ENCODE assay signal across 1 cellular context in the genomic region with DNA sequence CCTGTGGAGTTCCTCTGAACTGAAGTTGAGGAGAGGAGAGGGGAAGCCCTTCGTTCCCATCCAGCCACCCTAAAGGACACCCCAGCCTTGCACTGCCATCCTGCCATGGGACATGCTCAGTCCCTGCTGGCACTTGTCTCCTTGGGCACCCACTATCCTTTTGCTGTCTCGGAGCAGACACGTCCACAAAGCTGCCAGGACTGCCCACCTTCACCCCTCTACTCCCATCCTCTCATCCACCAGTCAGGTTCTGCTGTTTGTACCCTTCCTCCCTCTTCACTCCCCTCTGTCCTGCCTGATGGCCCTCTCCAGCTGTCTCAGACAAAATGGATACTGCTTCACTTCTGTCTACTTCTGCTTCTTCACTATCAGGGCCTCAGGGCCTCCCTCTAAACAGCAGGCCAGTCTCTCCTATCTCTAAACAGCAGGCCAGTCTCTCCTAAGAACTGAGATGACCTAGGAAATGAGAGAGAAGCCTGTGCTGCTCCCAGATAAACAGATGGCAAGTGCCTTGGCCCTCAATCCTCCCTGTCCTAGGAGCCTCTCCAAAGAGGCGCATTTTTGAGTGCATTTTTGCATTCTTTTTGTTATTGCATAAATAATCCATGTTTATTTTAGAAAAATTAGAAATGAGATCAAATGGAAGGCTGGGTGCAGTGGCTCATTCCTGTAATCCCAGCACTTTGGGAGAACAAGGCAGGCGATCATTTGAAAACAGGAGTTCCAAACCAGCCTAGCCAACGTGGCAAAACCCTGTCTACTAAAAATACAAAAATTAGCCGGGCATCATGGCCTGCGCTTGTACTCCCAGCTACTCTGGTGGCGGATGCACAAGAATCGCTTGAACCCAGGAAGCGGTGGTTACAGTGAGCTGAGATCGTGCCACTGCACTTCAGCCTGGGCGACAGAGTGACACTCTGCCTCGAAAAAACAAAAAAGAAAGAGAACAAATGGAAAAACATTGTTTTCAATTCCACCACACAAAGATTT.
TF ChIP-seq lines count a peak whose summit lies in the region.

No MANE protein-coding gene starts in this region.

TF ChIP-seq in HEK293, 187 proteins besides CTCF, POLR2A, EP300 and RAD21 (continued from another document):
- 0 out of 2 replicates have a peak, but pooled peaks have one; percentile 39 for TF ChIP-seq YY2 (tag by site-specific recombination; IDR thresholded peaks at IDR 0.05)
- TF ChIP-seq ZNF335 (tag by site-specific recombination; conservative IDR thresholded peaks at IDR 0.05) = 0 out of 2 replicates have a peak, but pooled peaks have one; percentile 16
- TF ChIP-seq ZNF626 (tag by site-specific recombination; IDR thresholded peaks at IDR 0.05) = no peak
- peak; percentile 88 for TF ChIP-seq ZBTB17 (tag by site-specific recombination; IDR thresholded peaks at IDR 0.05)
- TF ChIP-seq ZNF24 (tag by site-specific recombination; IDR thresholded peaks at IDR 0.05) = no peak
- TF ChIP-seq REPIN1 (tag by site-specific recombination; IDR thresholded peaks at IDR 0.05; ENCODE audit: low read depth) = no peak
- TF ChIP-seq WT1 (tag by site-specific recombination; IDR thresholded peaks at IDR 0.05) = 0 out of 2 replicates have a peak, but pooled peaks have one; percentile 16
- TF ChIP-seq, protein P1, sequence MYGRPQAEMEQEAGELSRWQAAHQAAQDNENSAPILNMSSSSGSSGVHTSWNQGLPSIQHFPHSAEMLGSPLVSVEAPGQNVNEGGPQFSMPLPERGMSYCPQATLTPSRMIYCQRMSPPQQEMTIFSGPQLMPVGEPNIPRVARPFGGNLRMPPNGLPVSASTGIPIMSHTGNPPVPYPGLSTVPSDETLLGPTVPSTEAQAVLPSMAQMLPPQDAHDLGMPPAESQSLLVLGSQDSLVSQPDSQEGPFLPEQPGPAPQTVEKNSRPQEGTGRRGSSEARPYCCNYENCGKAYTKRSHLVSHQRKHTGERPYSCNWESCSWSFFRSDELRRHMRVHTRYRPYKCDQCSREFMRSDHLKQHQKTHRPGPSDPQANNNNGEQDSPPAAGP (tag by site-specific recombination; IDR thresholded peaks at IDR 0.05) = no peak
- TF ChIP-seq, protein P2, sequence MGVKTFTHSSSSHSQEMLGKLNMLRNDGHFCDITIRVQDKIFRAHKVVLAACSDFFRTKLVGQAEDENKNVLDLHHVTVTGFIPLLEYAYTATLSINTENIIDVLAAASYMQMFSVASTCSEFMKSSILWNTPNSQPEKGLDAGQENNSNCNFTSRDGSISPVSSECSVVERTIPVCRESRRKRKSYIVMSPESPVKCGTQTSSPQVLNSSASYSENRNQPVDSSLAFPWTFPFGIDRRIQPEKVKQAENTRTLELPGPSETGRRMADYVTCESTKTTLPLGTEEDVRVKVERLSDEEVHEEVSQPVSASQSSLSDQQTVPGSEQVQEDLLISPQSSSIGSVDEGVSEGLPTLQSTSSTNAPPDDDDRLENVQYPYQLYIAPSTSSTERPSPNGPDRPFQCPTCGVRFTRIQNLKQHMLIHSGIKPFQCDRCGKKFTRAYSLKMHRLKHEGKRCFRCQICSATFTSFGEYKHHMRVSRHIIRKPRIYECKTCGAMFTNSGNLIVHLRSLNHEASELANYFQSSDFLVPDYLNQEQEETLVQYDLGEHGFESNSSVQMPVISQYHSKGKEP (tag by site-specific recombination; IDR thresholded peaks at IDR 0.05) = 0 out of 2 replicates have a peak, but pooled peaks have one; percentile 37
